In genomic region chr10:52215745-52216361, GRCh38 we compare ENCODE assay signal across 9 cellular contexts.
DNase-seq lines count a peak whose midpoint lies in the region; ATAC-seq and TF ChIP-seq lines count a peak whose summit lies in the region.
"Had no signal": no experiment of that assay in that cellular context is flagged by ENCODE, and none has a peak within 500 bp of the region (broad histone marks: within the 10 kb centered on the region; RNA-seq: fewer than 3 reads in every experiment).

No MANE protein-coding gene starts in this region.

- H2BK120ac ChIP-seq in mesenchymal stem cell (ENCODE audit: low read depth, low read length), result no peak overlapping the region

- POLR2A ChIA-PET in HEK293T (lab: Yijun Ruan, JAX) (no interaction called here), T-cell (lab: Charles Lee) (no interaction called here)

- H3K27me3 Mint-ChIP-seq in T-cell, result no peaks in the 10 kb centered on the region

- no peaks in the 10 kb centered on the region for H3K36me3 ChIP-seq in MG63
- H3K36me3 ChIP-seq in mesenchymal stem cell (ENCODE audit: control insufficient read depth in 1 of 2, insufficient read depth in 2 of 2, low read depth in 1 of 2, low read length in 2 of 2), result no peaks in the 10 kb centered on the region
- no peaks in the 10 kb centered on the region for H3K36me3 ChIP-seq in upper lobe of left lung
- H3K36me3 ChIP-seq: SJSA1 had no signal

- no peaks in the 10 kb centered on the region for H3K9me3 Mint-ChIP-seq in T-cell

- no peak overlapping the region for H3K4me2 ChIP-seq in mesenchymal stem cell (ENCODE audit: low read length, poor library complexity, severe bottlenecking)

- peaks cover 0 to 6% (median 0%) of the 10 kb centered on the region in 3 donors for H3K4me1 Mint-ChIP-seq in T-cell

- no peak overlapping the region for H2AK5ac ChIP-seq in mesenchymal stem cell (ENCODE audit: low read length, severe bottlenecking)

- H3K4me3 ChIP-seq in AG09309 (ENCODE audit: control insufficient read depth, low read depth, low read length) (no peak overlapping the region), GM12865 (ENCODE audit: low read depth, low read length) (no peak overlapping the region), MG63 (no peak overlapping the region), mesenchymal stem cell (ENCODE audit: insufficient read depth in 1 of 2, low read depth in 1 of 2, low read length in 2 of 2) (no peak overlapping the region), upper lobe of left lung (no peak overlapping the region)
- H3K4me3 ChIP-seq: SJSA1 had no signal

- no peak overlapping the region for H3K27ac Mint-ChIP-seq in T-cell

- H2BK12ac ChIP-seq in mesenchymal stem cell (ENCODE audit: low read length in 2 of 2), result no peak overlapping the region

- no peak for TF ChIP-seq POLR2A in upper lobe of left lung (IDR thresholded peaks at IDR 0.05)

- H3K4me3 Mint-ChIP-seq in T-cell, result no peak overlapping the region

- DNase-seq in AG09309 (ENCODE audit: low read depth), result no peak
- peak; percentile 75 for DNase-seq in GM12865 (ENCODE audit: low read depth)
- peak; percentile 61 for DNase-seq in HEK293T (ENCODE audit: extremely low spot score)
- peak; percentile 4 for DNase-seq in MG63
- DNase-seq in T-cell, result peak in 22 of 34 experiments; percentile 1 to 34 (median 19)
- peak; percentile 86 for DNase-seq in dermis blood vessel endothelial cell
- peak; percentile 86 for DNase-seq in mesenchymal stem cell
- DNase-seq in upper lobe of left lung, result no peak

- no peak overlapping the region for H3K23ac ChIP-seq in mesenchymal stem cell (ENCODE audit: low read length in 2 of 2)

- H3K14ac ChIP-seq in mesenchymal stem cell (ENCODE audit: low read length in 2 of 2), result no peak overlapping the region

- H3K27me3 ChIP-seq in MG63 (no peaks in the 10 kb centered on the region), mesenchymal stem cell (ENCODE audit: control insufficient read depth in 1 of 2, insufficient read depth in 1 of 2, low read length in 2 of 2) (no peaks in the 10 kb centered on the region), upper lobe of left lung (no peaks in the 10 kb centered on the region)
- H3K27me3 ChIP-seq: SJSA1 had no signal

- CTCF ChIA-PET in HEK293T (lab: Yijun Ruan, JAX), result interaction anchor here (0.6 to 2.2 kb wide), 9 partner anchors 15 to 602 kb away, joined by 3 to 17 read pairs (median 3); no protein-coding TSS in a partner anchor
- CTCF ChIA-PET in T-cell (lab: Charles Lee), result interaction anchor here (0.6 to 1.9 kb wide), 11 partner anchors 9 to 1212 kb away, joined by 3 to 8 read pairs (median 3); no protein-coding TSS in a partner anchor

- H3K4me1 ChIP-seq in mesenchymal stem cell (ENCODE audit: control insufficient read depth, insufficient read depth, low read depth, low read length) (no peaks in the 10 kb centered on the region), upper lobe of left lung (peaks cover 0 to 13% (median 6%) of the 10 kb centered on the region in 4 donors)
- H3K4me1 ChIP-seq: SJSA1 had no signal

- H3K9me3 ChIP-seq in MG63 (no peaks in the 10 kb centered on the region), mesenchymal stem cell (ENCODE audit: control insufficient read depth, low read length) (no peaks in the 10 kb centered on the region), upper lobe of left lung (no peaks in the 10 kb centered on the region)
- H3K9me3 ChIP-seq: SJSA1 had no signal

- no peak overlapping the region for H4K8ac ChIP-seq in mesenchymal stem cell (ENCODE audit: low read length)

- TF ChIP-seq CTCF in AG09309 (IDR thresholded peaks at IDR 0.05; ENCODE audit: control insufficient read depth, insufficient read depth, low read depth, low read length, missing control alignments), result peak; percentile 61
- peak; percentile 67 for TF ChIP-seq CTCF in GM12865 (IDR thresholded peaks at IDR 0.05; ENCODE audit: insufficient read depth, low read depth, low read length, missing control alignments)
- TF ChIP-seq CTCF in upper lobe of left lung (IDR thresholded peaks at IDR 0.05), result peak; percentile 53 to 84 (median 76)

- no peak for TF ChIP-seq EP300 in upper lobe of left lung (IDR thresholded peaks at IDR 0.05)

- no peak overlapping the region for H2BK15ac ChIP-seq in mesenchymal stem cell (ENCODE audit: low read depth, poor library complexity, severe bottlenecking)

- no peak overlapping the region for H2BK5ac ChIP-seq in mesenchymal stem cell (ENCODE audit: low read depth, low read length, poor library complexity, severe bottlenecking)

- H3K79me1 ChIP-seq in mesenchymal stem cell (replicated peaks; ENCODE audit: low read length, poor library complexity, severe bottlenecking), result no peaks in the 10 kb centered on the region

- peak; percentile 42 to 60 (median 56) for ATAC-seq in T-cell (replicated peaks in 1 of 4)
- ATAC-seq in upper lobe of left lung (ENCODE audit: low FRiP score in 2 of 2), result peak in 1 of 2 donors; percentile 83

- H3K4ac ChIP-seq in mesenchymal stem cell (ENCODE audit: low read depth in 1 of 2, low read length in 2 of 2), result no peak overlapping the region

- no peak overlapping the region for H4K91ac ChIP-seq in mesenchymal stem cell (ENCODE audit: low read length)

- no peaks in the 10 kb centered on the region for H3K36me3 Mint-ChIP-seq in T-cell

- H3K27ac ChIP-seq in mesenchymal stem cell (ENCODE audit: low read length, poor library complexity, severe bottlenecking), result no peak overlapping the region
- no peak overlapping the region for H3K27ac ChIP-seq in upper lobe of left lung
- H3K27ac ChIP-seq: SJSA1 had no signal

- H3K18ac ChIP-seq in mesenchymal stem cell (ENCODE audit: low read depth in 1 of 2, low read length in 2 of 2), result no peak overlapping the region

- peak overlapping the region; percentile 9 for H3K9ac ChIP-seq in mesenchymal stem cell (ENCODE audit: low read length)

- H2AFZ ChIP-seq in mesenchymal stem cell (ENCODE audit: low read depth, low read length), result no peak overlapping the region

TF ChIP-seq in HEK293T, 16 proteins besides CTCF, POLR2A, EP300 and RAD21:
- TF ChIP-seq TARDBP (IDR thresholded peaks at IDR 0.05) (no peak), HDGF (IDR thresholded peaks at IDR 0.05; ENCODE audit: borderline replicate concordance) (no peak), CTBP1 (IDR thresholded peaks at IDR 0.05; ENCODE audit: borderline replicate concordance) (no peak), NFRKB (IDR thresholded peaks at IDR 0.05) (no peak), L3MBTL2 (conservative IDR thresholded peaks at IDR 0.05) (no peak)

Comparison
In these comparisons a context has a peak if more than half of its experiments do, and no peak if none do; other contexts are left out.
1. DNase-seq: peak in GM12865 (single experiment), HEK293T (single experiment), MG63 (single experiment), T-cell (22 of 34), dermis blood vessel endothelial cell (single experiment) and mesenchymal stem cell (single experiment); none in AG09309 (single experiment) and upper lobe of left lung (0 of 2).
2. Peak in every context shown above with its lines, with median percentiles within 50 percentile points of each other: CTCF ChIP-seq.